Comparison of ENCODE assay signal across 18 cellular contexts in the genomic region with DNA sequence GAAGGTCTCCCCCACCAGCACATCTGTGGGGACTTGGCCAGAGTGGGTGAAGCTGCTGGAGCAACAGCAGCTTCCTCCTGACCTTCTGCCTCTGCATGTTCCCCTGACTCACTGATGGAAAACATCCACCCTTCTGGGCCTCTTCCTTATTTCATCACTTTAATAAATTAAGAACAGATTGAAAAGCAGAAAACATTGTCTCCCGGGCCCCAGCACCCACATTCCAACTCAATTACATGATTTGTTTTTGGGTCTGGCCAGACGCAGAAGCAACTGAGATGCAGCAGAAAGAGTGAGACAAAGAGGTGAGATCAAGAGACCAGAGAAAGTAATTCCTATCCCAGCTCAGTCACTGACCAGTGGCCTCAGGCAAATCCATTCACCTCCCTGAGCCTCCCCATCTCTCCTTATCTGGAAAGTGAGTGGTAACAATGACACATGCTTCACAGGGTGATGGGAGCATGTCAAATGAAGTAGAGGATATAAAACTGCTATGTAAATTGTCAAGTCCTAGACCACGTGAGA.
A peak's percentile ranks its signal among the peaks of the same experiment; 100 is the strongest.
DNase-seq lines count a peak whose midpoint lies in the region; ATAC-seq and TF ChIP-seq lines count a peak whose summit lies in the region.
"Had no signal": no experiment of that assay in that cellular context is flagged by ENCODE, and none has a peak within 500 bp of the region (broad histone marks: within the 10 kb centered on the region; RNA-seq: fewer than 3 reads in every experiment).

No MANE protein-coding gene starts in this region.

- peaks cover 0 to 1% (median 0%) of the 10 kb centered on the region in 9 donors for H3K9me3 Mint-ChIP-seq in naive thymus-derived CD8-positive, alpha-beta T cell

- ATAC-seq in body of pancreas (peak; percentile 45), heart left ventricle (peak in 3 of 4 donors; percentile 45 to 91 (median 56))
- ATAC-seq in stimulated activated naive CD8-positive, alpha-beta T cell treated with anti-CD3 and anti-CD28 coated beads, Interleukin-15, Interleukin-2, amounts not matched to agents 100 U/mL and 50 U/mL, for 24 hours = peak; percentile 23
- ATAC-seq in naive thymus-derived CD8-positive, alpha-beta T cell = no peak
- ATAC-seq: mucosa of descending colon had no signal

- H3K36me3 Mint-ChIP-seq in naive thymus-derived CD8-positive, alpha-beta T cell = no peaks in the 10 kb centered on the region
- H3K36me3 Mint-ChIP-seq: CD4-positive, CD25-positive, alpha-beta regulatory T cell had no signal

- H3K27me3 ChIP-seq in body of pancreas (no peaks in the 10 kb centered on the region), heart left ventricle (peaks cover 0 to 8% (median 0%) of the 10 kb centered on the region in 9 donors)
- H3K27me3 ChIP-seq: hepatocyte had no signal

- H3K4me1 ChIP-seq in body of pancreas (no peaks in the 10 kb centered on the region), heart left ventricle (peaks cover 0 to 16% (median 0%) of the 10 kb centered on the region in 12 donors)

- DNase-seq in HS-5 (ENCODE audit: low read depth) = peak; percentile 46
- peak in 1 of 4 donors; percentile 28 for DNase-seq in body of pancreas
- DNase-seq in heart left ventricle = peak in 2 of 5 donors; percentile 36 to 47
- DNase-seq in stimulated activated naive CD8-positive, alpha-beta T cell treated with anti-CD3 and anti-CD28 coated beads, Interleukin-15, Interleukin-2, amounts not matched to agents 100 U/mL and 50 U/mL, for 24 hours = no peak
- DNase-seq in naive thymus-derived CD8-positive, alpha-beta T cell = no peak
- DNase-seq in A172 (ENCODE audit: low spot score) = no peak
- DNase-seq in activated T-cell treated with anti-CD3 and anti-CD28 coated beads, Interleukin-2, amount 50 U/mL, for 48 hours = no peak
- DNase-seq: activated CD4-positive, alpha-beta T cell treated with anti-CD3 and anti-CD28 coated beads, Interleukin-2, amount 50 U/mL, for 1 hour; amniotic stem cell; CD4-positive, CD25-positive, alpha-beta regulatory T cell; MM.1S; NCI-H2029; NCI-H510A treated with DMSO at 0.1 percent for 48 hours; PC-9; stimulated activated CD4-positive, alpha-beta T cell treated with anti-CD3 and anti-CD28 coated beads, Interleukin-4, amount 100 ng/mL, for 4 hours had no signal

- H3K4me3 ChIP-seq in body of pancreas (no peak overlapping the region), heart left ventricle (no peak overlapping the region)
- H3K4me3 ChIP-seq: hepatocyte, mucosa of descending colon, PC-9 had no signal

- H3K36me3 ChIP-seq in body of pancreas (replicated peaks in 1 of 2; ENCODE audit: insufficient read depth in 1 of 2, low read depth in 2 of 2) (no peaks in the 10 kb centered on the region), heart left ventricle (no peaks in the 10 kb centered on the region)

- H3K27ac Mint-ChIP-seq in naive thymus-derived CD8-positive, alpha-beta T cell = no peak overlapping the region
- H3K27ac Mint-ChIP-seq: CD4-positive, CD25-positive, alpha-beta regulatory T cell had no signal

- TF ChIP-seq CTCF in body of pancreas (IDR thresholded peaks at IDR 0.05) (no peak), heart left ventricle (IDR thresholded peaks at IDR 0.05) (no peak)

- TF ChIP-seq POLR2A in body of pancreas (IDR thresholded peaks at IDR 0.05) (no peak), heart left ventricle (IDR thresholded peaks at IDR 0.05) (no peak)

- H3K27me3 Mint-ChIP-seq in naive thymus-derived CD8-positive, alpha-beta T cell = peaks cover 2 to 21% (median 5%) of the 10 kb centered on the region in 5 donors

- H3K27ac ChIP-seq in body of pancreas (no peak overlapping the region), heart left ventricle (peak overlapping the region in 2 of 12 donors; percentile 13 to 46)
- H3K27ac ChIP-seq: epithelial cell of prostate, hepatocyte, PC-9 had no signal

- H3K9me3 ChIP-seq in body of pancreas (no peaks in the 10 kb centered on the region), heart left ventricle (no peaks in the 10 kb centered on the region)
- H3K9me3 ChIP-seq: mucosa of descending colon had no signal

- intact Hi-C loops in body of pancreas (cut with DNase I) = no loop called here
- intact Hi-C loops in heart left ventricle (cut with DNase I) = no loop called here

- POLR2A ChIA-PET in naive thymus-derived CD8-positive, alpha-beta T cell (lab: Charles Lee) = no interaction called here

- 19 to 34% methylated on average over 3 of the region's 3 CpGs for WGBS in body of pancreas, 2 donors
- 28 to 41% (median 34%) methylated on average over 3 of the region's 3 CpGs for WGBS in heart left ventricle, 4 donors

- H3K4me1 Mint-ChIP-seq in naive thymus-derived CD8-positive, alpha-beta T cell = no peaks in the 10 kb centered on the region
- H3K4me1 Mint-ChIP-seq: CD4-positive, CD25-positive, alpha-beta regulatory T cell had no signal

- H3K4me3 Mint-ChIP-seq in naive thymus-derived CD8-positive, alpha-beta T cell = no peak overlapping the region
- H3K4me3 Mint-ChIP-seq: CD4-positive, CD25-positive, alpha-beta regulatory T cell had no signal

Comparison
In these comparisons a context has a peak if more than half of its experiments do, and no peak if none do; other contexts are left out.
1. ATAC-seq: peak in body of pancreas (single experiment), heart left ventricle (3 of 4) and stimulated activated naive CD8-positive, alpha-beta T cell treated with anti-CD3 and anti-CD28 coated beads, Interleukin-15, Interleukin-2, amounts not matched to agents 100 U/mL and 50 U/mL, for 24 hours (single experiment); none in naive thymus-derived CD8-positive, alpha-beta T cell (0 of 2).